ENCODE assay signal across 12 cellular contexts in the genomic region with DNA sequence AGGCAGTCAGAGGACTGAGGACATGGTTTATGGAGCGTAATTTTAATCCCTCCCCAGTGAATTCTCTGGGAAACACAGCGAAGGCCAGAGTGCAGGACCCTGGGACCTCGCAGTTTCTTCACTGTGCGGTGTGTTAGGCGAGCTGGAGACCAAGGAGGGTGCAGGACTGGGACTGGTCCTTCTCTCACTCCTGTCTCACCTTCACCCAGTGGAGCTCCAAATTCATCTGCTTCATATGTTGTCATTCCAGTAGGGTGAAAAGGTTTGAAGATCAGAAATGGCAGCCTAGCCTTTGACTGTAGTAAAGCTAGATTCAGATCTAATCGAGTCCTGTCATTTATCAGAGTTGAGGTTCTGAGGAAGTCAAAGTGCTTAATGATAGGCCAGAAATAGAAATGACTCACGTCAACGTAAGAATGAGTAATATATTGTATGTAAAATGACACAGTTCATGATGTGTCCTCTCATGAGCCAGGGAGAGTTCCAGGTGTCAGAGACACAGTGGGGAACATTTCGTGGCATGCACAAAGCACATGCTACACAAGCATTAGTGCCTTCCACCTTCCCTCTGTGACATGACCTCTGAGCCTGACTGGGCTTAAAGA.
DNase-seq lines count a peak whose midpoint lies in the region; ATAC-seq and TF ChIP-seq lines count a peak whose summit lies in the region.
"Had no signal": no experiment of that assay in that cellular context is flagged by ENCODE, and none has a peak within 500 bp of the region (broad histone marks: within the 10 kb centered on the region; RNA-seq: fewer than 3 reads in every experiment).

No MANE protein-coding gene starts in this region.

- ATAC-seq in GM19035 (IDR thresholded peaks at IDR 0.05; ENCODE audit: unreplicated experiment) (no peak), GM18511 (IDR thresholded peaks at IDR 0.05; ENCODE audit: unreplicated experiment) (no peak)
- ATAC-seq: left colon had no signal

- DNase-seq in activated T-cell treated with anti-CD3 and anti-CD28 coated beads for 48 hours (ENCODE audit: low read depth): peak; percentile 3
- DNase-seq in activated T-cell treated with anti-CD3 and anti-CD28 coated beads for 4 hours: no peak
- DNase-seq in RKO (ENCODE audit: low spot score): peak; percentile 84
- DNase-seq in fibroblast of mammary gland (ENCODE audit: low read depth): peak; percentile 87
- no peak for DNase-seq in skeletal muscle cell (ENCODE audit: low read depth)
- no peak for DNase-seq in GM19240 (ENCODE audit: insufficient read length, low spot score)
- DNase-seq: activated naive CD4-positive, alpha-beta T cell; DMS79; glutamatergic neuron; left colon had no signal

- TF ChIP-seq CTCF in fibroblast of mammary gland (conservative IDR thresholded peaks at IDR 0.05; ENCODE audit: control insufficient read depth, insufficient read depth, low read depth, low read length): no peak

- H3K4me3 ChIP-seq in fibroblast of mammary gland (ENCODE audit: control insufficient read depth, low read depth, low read length): no peak overlapping the region
- H3K4me3 ChIP-seq in skeletal muscle cell (ENCODE audit: low read depth, low read length): peak overlapping the region; percentile 8

Comparison
In these comparisons a context has a peak if more than half of its experiments do, and no peak if none do; other contexts are left out.
1. DNase-seq: peak in activated T-cell treated with anti-CD3 and anti-CD28 coated beads for 48 hours (single experiment), RKO (single experiment) and fibroblast of mammary gland (single experiment); none in activated T-cell treated with anti-CD3 and anti-CD28 coated beads for 4 hours (single experiment), skeletal muscle cell (single experiment) and GM19240 (single experiment).